ENCODE assay signal across 19 cellular contexts in genomic region chr5:5560016-5560415, GRCh38.
A peak's percentile ranks its signal among the peaks of the same experiment; 100 is the strongest.
DNase-seq lines count a peak whose midpoint lies in the region; ATAC-seq lines count a peak whose summit lies in the region.
"Had no signal": no experiment of that assay in that cellular context is flagged by ENCODE, and none has a peak within 500 bp of the region (broad histone marks: within the 10 kb centered on the region; RNA-seq: fewer than 3 reads in every experiment).

No MANE protein-coding gene starts in this region.

- H3K27me3 ChIP-seq in mesendoderm (ENCODE audit: insufficient read depth, low read length, poor library complexity), result no peaks in the 10 kb centered on the region
- H3K27me3 ChIP-seq: BLaER1 treated with 17β-estradiol and CSF1 and Interleukin-3, amounts not matched to agents 10 nM and 100 nM had no signal

- no peaks in the 10 kb centered on the region for H3K36me3 ChIP-seq in mesendoderm (ENCODE audit: control insufficient read depth, insufficient read depth, low read length)
- H3K36me3 ChIP-seq: BLaER1 treated with 17β-estradiol and CSF1 and Interleukin-3, amounts not matched to agents 10 nM and 100 nM had no signal

- H3K79me1 ChIP-seq in mesendoderm (ENCODE audit: low read length), result no peaks in the 10 kb centered on the region

- H3K27ac ChIP-seq in mesendoderm (ENCODE audit: low read depth, low read length), result peak overlapping the region; percentile 29
- H3K27ac ChIP-seq: BLaER1 treated with 17β-estradiol and CSF1 and Interleukin-3, amounts not matched to agents 10 nM and 100 nM had no signal

- DNase-seq in NCI-H1092 treated with DMSO at 0.1 percent for 48 hours (lab: John Stamatoyannopoulos, UW), result peak; percentile 30
- no peak for DNase-seq in NCI-H1092 (lab: John Stamatoyannopoulos, UW)
- peak; percentile 50 to 87 for DNase-seq in NCI-H2081 (lab: John Stamatoyannopoulos, UW)
- peak; percentile 29 for DNase-seq in NCI-H748 treated with DMSO at 0.1 percent for 48 hours (lab: John Stamatoyannopoulos, UW)
- peak; percentile 70 for DNase-seq in mesendoderm
- DNase-seq in Kasumi-1 (lab: John Stamatoyannopoulos, UW), result no peak
- DNase-seq in iPS-NIHi7 (ENCODE audit: extremely low spot score), result no peak
- DNase-seq: 8988T, DMS79, GOT3, HFFc6, NCI-H1105, NCI-H1930, NCI-H446, PC-3, T-helper 1 cell had no signal

- no peak overlapping the region for H4K8ac ChIP-seq in mesendoderm (ENCODE audit: low read depth, low read length)

- no peaks in the 10 kb centered on the region for H3K79me2 ChIP-seq in mesendoderm (ENCODE audit: control insufficient read depth, insufficient read depth, low read length)

- H3K4me3 ChIP-seq in mesendoderm (ENCODE audit: low read length), result no peak overlapping the region
- H3K4me3 ChIP-seq: BLaER1 treated with 17β-estradiol and CSF1 and Interleukin-3, amounts not matched to agents 10 nM and 100 nM; K562 had no signal

- no peak for ATAC-seq in GM19328 (IDR thresholded peaks at IDR 0.05; ENCODE audit: unreplicated experiment)
- ATAC-seq: K562, PC-3 had no signal

- H2BK5ac ChIP-seq in mesendoderm (ENCODE audit: low read length), result no peak overlapping the region

- no peak overlapping the region for H3K23ac ChIP-seq in mesendoderm (ENCODE audit: low read length)

- peaks cover 9% of the 10 kb centered on the region for H3K4me1 ChIP-seq in mesendoderm (ENCODE audit: control insufficient read depth, low read depth, low read length)
- H3K4me1 ChIP-seq: BLaER1 treated with 17β-estradiol and CSF1 and Interleukin-3, amounts not matched to agents 10 nM and 100 nM had no signal

- H3K4me2 ChIP-seq in mesendoderm (ENCODE audit: low read length), result no peak overlapping the region
- H3K4me2 ChIP-seq: BLaER1 treated with 17β-estradiol and CSF1 and Interleukin-3, amounts not matched to agents 10 nM and 100 nM had no signal

- no peak overlapping the region for H4K5ac ChIP-seq in mesendoderm (ENCODE audit: low read length)

- H2BK15ac ChIP-seq in mesendoderm (replicated peaks; ENCODE audit: low read depth), result no peak overlapping the region

- H3K9ac ChIP-seq in mesendoderm (ENCODE audit: low read length), result no peak overlapping the region
- H3K9ac ChIP-seq: BLaER1 treated with 17β-estradiol and CSF1 and Interleukin-3, amounts not matched to agents 10 nM and 100 nM had no signal

- H3K56ac ChIP-seq in mesendoderm (ENCODE audit: low read length), result no peak overlapping the region

- no CpG with 5 or more reads among the region's 1 CpG for WGBS in mesendoderm (ENCODE audit: extremely low coverage, insufficient coverage, low lambda C conversion rate)

- H3K4ac ChIP-seq in mesendoderm (ENCODE audit: low read depth, low read length), result no peak overlapping the region

- H3K18ac ChIP-seq in mesendoderm (ENCODE audit: low read length), result no peak overlapping the region

- H2BK120ac ChIP-seq in mesendoderm (ENCODE audit: low read depth, low read length), result no peak overlapping the region

- H2AK5ac ChIP-seq in mesendoderm (ENCODE audit: low read length), result no peak overlapping the region

Comparison
In these comparisons a context has a peak if more than half of its experiments do, and no peak if none do; other contexts are left out.
1. DNase-seq: peak in NCI-H1092 treated with DMSO at 0.1 percent for 48 hours (single experiment), NCI-H2081 (2 of 2), NCI-H748 treated with DMSO at 0.1 percent for 48 hours (single experiment) and mesendoderm (single experiment); none in NCI-H1092 (single experiment), Kasumi-1 (0 of 2) and iPS-NIHi7 (single experiment).